2 cellular contexts compared by ENCODE assay signal in the genomic region with DNA sequence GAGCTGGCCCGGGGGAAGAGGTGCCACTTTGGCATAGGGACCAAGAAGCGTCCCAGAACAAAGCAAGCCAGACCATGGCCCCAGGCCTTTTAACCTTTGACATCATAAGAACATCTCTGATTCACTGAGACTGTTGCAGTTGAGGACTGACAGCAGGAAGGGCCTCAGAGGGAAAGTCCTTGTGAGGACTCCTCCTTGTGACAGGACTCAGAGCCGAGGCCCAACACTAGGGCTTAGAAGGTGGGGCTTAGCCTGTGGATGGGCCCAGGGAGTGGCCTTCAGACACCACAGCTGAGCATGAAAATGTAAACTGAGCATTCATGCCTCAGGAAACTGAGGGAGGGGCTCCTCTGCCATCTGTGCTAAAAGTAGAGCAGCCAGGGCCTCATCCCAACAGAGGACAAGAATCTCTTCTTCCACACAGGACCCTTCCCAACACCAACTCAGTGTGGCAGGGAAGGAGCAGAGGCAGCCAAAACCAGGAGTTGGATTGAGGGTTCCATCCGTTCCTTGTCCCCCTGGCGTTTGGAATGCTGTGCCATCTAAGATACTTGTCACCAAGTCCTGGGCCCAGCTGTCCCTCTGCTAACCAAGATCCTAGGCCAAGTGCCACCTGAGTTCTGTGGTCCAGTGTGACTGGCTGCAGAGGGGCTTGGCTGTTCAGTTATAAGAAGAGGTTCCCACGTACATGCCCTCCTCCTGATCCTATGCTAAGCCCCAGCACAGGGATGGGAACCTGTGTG.
TF ChIP-seq lines count a peak whose summit lies in the region.

No MANE protein-coding gene starts in this region.

TF ChIP-seq in HepG2, 621 proteins besides CTCF, POLR2A, EP300 and RAD21:
- no peak for TF ChIP-seq MZF1 (CRISPR knock-in tag; IDR thresholded peaks at IDR 0.05; ENCODE audit: borderline replicate concordance)
- peak; percentile 82 for TF ChIP-seq TEAD3 (CRISPR knock-in tag; optimal IDR thresholded peaks at IDR 0.05; ENCODE audit: borderline replicate concordance)

TF ChIP-seq in GM12878, 131 proteins besides CTCF, POLR2A, EP300 and RAD21:
- TF ChIP-seq YY1 (IDR thresholded peaks at IDR 0.05; ENCODE audit: low read depth, low read length) = no peak
- TF ChIP-seq, protein P1, sequence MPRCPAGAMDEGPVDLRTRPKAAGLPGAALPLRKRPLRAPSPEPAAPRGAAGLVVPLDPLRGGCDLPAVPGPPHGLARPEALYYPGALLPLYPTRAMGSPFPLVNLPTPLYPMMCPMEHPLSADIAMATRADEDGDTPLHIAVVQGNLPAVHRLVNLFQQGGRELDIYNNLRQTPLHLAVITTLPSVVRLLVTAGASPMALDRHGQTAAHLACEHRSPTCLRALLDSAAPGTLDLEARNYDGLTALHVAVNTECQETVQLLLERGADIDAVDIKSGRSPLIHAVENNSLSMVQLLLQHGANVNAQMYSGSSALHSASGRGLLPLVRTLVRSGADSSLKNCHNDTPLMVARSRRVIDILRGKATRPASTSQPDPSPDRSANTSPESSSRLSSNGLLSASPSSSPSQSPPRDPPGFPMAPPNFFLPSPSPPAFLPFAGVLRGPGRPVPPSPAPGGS (IDR thresholded peaks at IDR 0.05; ENCODE audit: borderline replicate concordance, insufficient read depth, low read depth, low read length, poor library complexity, severe bottlenecking) = no peak
- TF ChIP-seq BHLHE40 (IDR thresholded peaks at IDR 0.05; ENCODE audit: borderline replicate concordance in 1 of 2, low read depth in 2 of 2, low read length in 1 of 2) = no peak
- TF ChIP-seq JUNB (IDR thresholded peaks at IDR 0.05) = no peak
- TF ChIP-seq, protein P2, sequence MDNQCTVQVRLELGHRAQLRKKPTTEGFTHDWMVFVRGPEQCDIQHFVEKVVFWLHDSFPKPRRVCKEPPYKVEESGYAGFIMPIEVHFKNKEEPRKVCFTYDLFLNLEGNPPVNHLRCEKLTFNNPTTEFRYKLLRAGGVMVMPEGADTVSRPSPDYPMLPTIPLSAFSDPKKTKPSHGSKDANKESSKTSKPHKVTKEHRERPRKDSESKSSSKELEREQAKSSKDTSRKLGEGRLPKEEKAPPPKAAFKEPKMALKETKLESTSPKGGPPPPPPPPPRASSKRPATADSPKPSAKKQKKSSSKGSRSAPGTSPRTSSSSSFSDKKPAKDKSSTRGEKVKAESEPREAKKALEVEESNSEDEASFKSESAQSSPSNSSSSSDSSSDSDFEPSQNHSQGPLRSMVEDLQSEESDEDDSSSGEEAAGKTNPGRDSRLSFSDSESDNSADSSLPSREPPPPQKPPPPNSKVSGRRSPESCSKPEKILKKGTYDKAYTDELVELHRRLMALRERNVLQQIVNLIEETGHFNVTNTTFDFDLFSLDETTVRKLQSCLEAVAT (IDR thresholded peaks at IDR 0.05) = no peak
- TF ChIP-seq, protein P3, sequence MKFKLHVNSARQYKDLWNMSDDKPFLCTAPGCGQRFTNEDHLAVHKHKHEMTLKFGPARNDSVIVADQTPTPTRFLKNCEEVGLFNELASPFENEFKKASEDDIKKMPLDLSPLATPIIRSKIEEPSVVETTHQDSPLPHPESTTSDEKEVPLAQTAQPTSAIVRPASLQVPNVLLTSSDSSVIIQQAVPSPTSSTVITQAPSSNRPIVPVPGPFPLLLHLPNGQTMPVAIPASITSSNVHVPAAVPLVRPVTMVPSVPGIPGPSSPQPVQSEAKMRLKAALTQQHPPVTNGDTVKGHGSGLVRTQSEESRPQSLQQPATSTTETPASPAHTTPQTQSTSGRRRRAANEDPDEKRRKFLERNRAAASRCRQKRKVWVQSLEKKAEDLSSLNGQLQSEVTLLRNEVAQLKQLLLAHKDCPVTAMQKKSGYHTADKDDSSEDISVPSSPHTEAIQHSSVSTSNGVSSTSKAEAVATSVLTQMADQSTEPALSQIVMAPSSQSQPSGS (IDR thresholded peaks at IDR 0.05; ENCODE audit: low read length) = no peak
- TF ChIP-seq, protein P4, sequence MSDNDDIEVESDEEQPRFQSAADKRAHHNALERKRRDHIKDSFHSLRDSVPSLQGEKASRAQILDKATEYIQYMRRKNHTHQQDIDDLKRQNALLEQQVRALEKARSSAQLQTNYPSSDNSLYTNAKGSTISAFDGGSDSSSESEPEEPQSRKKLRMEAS (IDR thresholded peaks at IDR 0.05; ENCODE audit: low read depth, low read length) = no peak
- TF ChIP-seq MTA2 (IDR thresholded peaks at IDR 0.05; ENCODE audit: low read depth) = no peak
- no peak for TF ChIP-seq CHD4 (IDR thresholded peaks at IDR 0.05)
- no peak for TF ChIP-seq RB1 (IDR thresholded peaks at IDR 0.05; ENCODE audit: borderline replicate concordance)
- TF ChIP-seq SRF (IDR thresholded peaks at IDR 0.05; ENCODE audit: low read depth in 2 of 2, low read length in 2 of 2) = no peak
- TF ChIP-seq MYB (IDR thresholded peaks at IDR 0.05; ENCODE audit: borderline replicate concordance, low read depth, low read length) = no peak
